22 cellular contexts compared by ENCODE assay signal in genomic region chr16:87800497-87800896, GRCh38. TPM values are rescaled to one million over a fixed set of nuclear protein-coding genes. Genes with fewer than 3 reads are reported as not detected.
DNase-seq lines count a peak whose midpoint lies in the region; TF ChIP-seq lines count a peak whose summit lies in the region.
"Had no signal": no experiment of that assay in that cellular context is flagged by ENCODE, and none has a peak within 500 bp of the region (broad histone marks: within the 10 kb centered on the region; RNA-seq: fewer than 3 reads in every experiment).

No MANE protein-coding gene starts in this region.

- H3K4me1 ChIP-seq in neural progenitor cell = no peaks in the 10 kb centered on the region

- no peaks in the 10 kb centered on the region for H3K36me3 Mint-ChIP-seq in neural progenitor cell
- H3K36me3 Mint-ChIP-seq in glutamatergic neuron (ENCODE audit: unreplicated experiment) = no peaks in the 10 kb centered on the region

- no peak for TF ChIP-seq CTCF in neural progenitor cell (IDR thresholded peaks at IDR 0.05)
- no peak for TF ChIP-seq CTCF in glutamatergic neuron (IDR thresholded peaks at IDR 0.05; ENCODE audit: partially characterized antibody, unreplicated experiment)

- H4K20me1 ChIP-seq in neural progenitor cell (ENCODE audit: low read depth) = no peaks in the 10 kb centered on the region

- peak overlapping the region; percentile 76 for H3K27ac Mint-ChIP-seq in neural progenitor cell
- no peak overlapping the region for H3K27ac Mint-ChIP-seq in glutamatergic neuron (ENCODE audit: unreplicated experiment)
- H3K27ac Mint-ChIP-seq: B cell had no signal

- DNase-seq in NCI-H748 (lab: John Stamatoyannopoulos, UW; ENCODE audit: unreplicated experiment) (peak; percentile 45), NCI-H748 treated with DMSO at 0.1 percent for 48 hours (lab: John Stamatoyannopoulos, UW) (no peak), NCI-H2107 treated with DMSO at 0.1 percent for 48 hours (lab: John Stamatoyannopoulos, UW; ENCODE audit: unreplicated experiment) (peak; percentile 74), islet precursor cell (peak; percentile 30), neural progenitor cell (ENCODE audit: low spot score) (no peak), AG08395 (ENCODE audit: low spot score) (no peak), glutamatergic neuron (no peak), NCI-H2081 (lab: John Stamatoyannopoulos, UW) (no peak)
- DNase-seq: GM23248, H7, MV-4-11, NCI-H1417, NCI-H1694, NCI-H2227 treated with DMSO at 0.1 percent for 48 hours, NCI-H510A treated with DMSO at 0.1 percent for 48 hours, NCI-H774, PC-9, Right ventricle myocardium superior, T-helper 2 cell had no signal

- H3K27ac ChIP-seq in neural progenitor cell = no peak overlapping the region
- H3K27ac ChIP-seq: GM23248, PC-9, SJSA1 had no signal

- no peaks in the 10 kb centered on the region for H3K9me3 ChIP-seq in neural progenitor cell (ENCODE audit: low read depth)
- H3K9me3 ChIP-seq: SJSA1 had no signal

- peaks cover 2% of the 10 kb centered on the region for H3F3A ChIP-seq in neural progenitor cell (ENCODE audit: low read depth)

- H3K27me3 Mint-ChIP-seq in neural progenitor cell (ENCODE audit: insufficient read depth, low read depth) (peaks cover 5% of the 10 kb centered on the region), glutamatergic neuron (ENCODE audit: unreplicated experiment) (peaks cover 5% of the 10 kb centered on the region)

- H3K4me3 ChIP-seq in neural progenitor cell = no peak overlapping the region
- H3K4me3 ChIP-seq: GM23248, K562, PC-9, SJSA1 had no signal

- H3K36me3 ChIP-seq in neural progenitor cell = no peaks in the 10 kb centered on the region
- H3K36me3 ChIP-seq: SJSA1 had no signal

- no peaks in the 10 kb centered on the region for H3K4me1 Mint-ChIP-seq in neural progenitor cell
- H3K4me1 Mint-ChIP-seq in glutamatergic neuron (ENCODE audit: low read depth, unreplicated experiment) = peaks cover 3% of the 10 kb centered on the region

- no peak overlapping the region for H2AFZ ChIP-seq in neural progenitor cell (replicated peaks)
- H2AFZ ChIP-seq: GM23248, PC-9 had no signal

- H3K9ac ChIP-seq in neural progenitor cell = no peak overlapping the region
- H3K9ac ChIP-seq: GM23248 had no signal

- H3K79me2 ChIP-seq in neural progenitor cell (ENCODE audit: low read depth) = no peaks in the 10 kb centered on the region

- H3K4me3 Mint-ChIP-seq in neural progenitor cell (no peak overlapping the region), glutamatergic neuron (ENCODE audit: unreplicated experiment) (no peak overlapping the region)
- H3K4me3 Mint-ChIP-seq: B cell had no signal

- H3K9me3 Mint-ChIP-seq in neural progenitor cell = no peaks in the 10 kb centered on the region
- peaks cover 6% of the 10 kb centered on the region for H3K9me3 Mint-ChIP-seq in glutamatergic neuron (ENCODE audit: unreplicated experiment)

- H3K4me2 ChIP-seq in neural progenitor cell = no peak overlapping the region
- H3K4me2 ChIP-seq: PC-9 had no signal

- H3K27me3 ChIP-seq in neural progenitor cell = no peaks in the 10 kb centered on the region
- H3K27me3 ChIP-seq: SJSA1 had no signal

RNA-seq across cellular contexts. Expression of gene KLHDC4, which starts 34.7 kb away (rescaled TPM):
- total RNA-seq in neural progenitor cell (ENCODE audit: low replicate concordance) (19.2 and 30.5 TPM in 2 replicates), glutamatergic neuron (ENCODE audit: unreplicated experiment) (65.4 TPM)

Comparison
In these comparisons a context has a peak if more than half of its experiments do, and no peak if none do; other contexts are left out.
1. DNase-seq: peak in NCI-H748 (single experiment), NCI-H2107 treated with DMSO at 0.1 percent for 48 hours (single experiment) and islet precursor cell (single experiment); none in NCI-H748 treated with DMSO at 0.1 percent for 48 hours (single experiment), neural progenitor cell (single experiment), AG08395 (single experiment), glutamatergic neuron (single experiment) and NCI-H2081 (0 of 2).